8 cellular contexts compared by ENCODE assay signal in genomic region chr17:40647549-40648325, GRCh38. TPM values are rescaled to one million over a fixed set of nuclear protein-coding genes. Genes with fewer than 3 reads are reported as not detected.
A peak's percentile ranks its signal among the peaks of the same experiment; 100 is the strongest.
DNase-seq lines count a peak whose midpoint lies in the region; ATAC-seq, FAIRE-seq and TF ChIP-seq lines count a peak whose summit lies in the region.

SMARCE1 (minus strand) TSS chr17:40647818; CDS start chr17:40645802, 2,016 bp downstream.

- FAIRE-seq in D721Med (lab: Jason Lieb, UNC), result no peak

- H3K9me3 ChIP-seq in neuron (ENCODE audit: low read length) (no peaks in the 10 kb centered on the region), stomach smooth muscle (ENCODE audit: control insufficient read depth in 2 of 2, low read length in 2 of 2) (no peaks in the 10 kb centered on the region)

- peak within 1 kb of the TSS; percentile 99 to 100 for H3K9ac ChIP-seq in stomach smooth muscle (ENCODE audit: low read length in 2 of 2)

- peak within 1 kb of the TSS; percentile 100 for H3K27ac ChIP-seq in stomach smooth muscle (ENCODE audit: low read length)

- peak; percentile 53 for ATAC-seq in GM21717 (IDR thresholded peaks at IDR 0.05; ENCODE audit: unreplicated experiment)

- H3K4me3 ChIP-seq in neuron (ENCODE audit: low read length) (peak within 1 kb of the TSS; percentile 100), stomach smooth muscle (ENCODE audit: low read length in 2 of 2) (peak within 1 kb of the TSS; percentile 89 to 96)

- no peaks in the 10 kb centered on the region for H3K27me3 ChIP-seq in neuron (ENCODE audit: insufficient read depth, low read length)
- no peaks in the 10 kb centered on the region for H3K27me3 ChIP-seq in stomach smooth muscle (ENCODE audit: control insufficient read depth in 1 of 2, insufficient read depth in 2 of 2, low read length in 2 of 2)

- in situ Hi-C loops in SK-MEL-5 (cut with HindIII; ENCODE audit: low pct_unique_long_range_greater_than_20kb, low sequenced_read_pairs), result no loop called here

- peak; percentile 40 for DNase-seq in D721Med (ENCODE audit: insufficient read length, low spot score)
- peak; percentile 60 to 63 for DNase-seq in Kasumi-1 (lab: John Stamatoyannopoulos, UW)
- peak; percentile 61 for DNase-seq in SK-MEL-5 (ENCODE audit: low read depth, low spot score)
- peak; percentile 60 to 67 (median 64) for DNase-seq in activated naive CD4-positive, alpha-beta T cell (lab: John Stamatoyannopoulos, UW)
- peak; percentile 75 for DNase-seq in foreskin melanocyte

- H3K4me1 ChIP-seq in neuron (ENCODE audit: insufficient read depth, low read length) (peaks cover 27% of the 10 kb centered on the region), stomach smooth muscle (ENCODE audit: control insufficient read depth, insufficient read depth, low read length) (peaks cover 13% of the 10 kb centered on the region)

- no peak for TF ChIP-seq CTCF in D721Med (IDR thresholded peaks at IDR 0.05; ENCODE audit: insufficient read depth, missing control alignments)

- H3K36me3 ChIP-seq in neuron (ENCODE audit: insufficient read depth, low read length), result peaks cover 30% of the 10 kb centered on the region
- peaks cover 4 to 8% of the 10 kb centered on the region in 2 donors for H3K36me3 ChIP-seq in stomach smooth muscle (ENCODE audit: control insufficient read depth in 2 of 2, insufficient read depth in 2 of 2, low read length in 2 of 2)

- H2AFZ ChIP-seq in neuron (ENCODE audit: low read depth, low read length), result peak within 1 kb of the TSS; percentile 83

RNA-seq across cellular contexts. Expression of gene SMARCE1, which starts in this region (rescaled TPM):
- 84.5 and 85.2 TPM in 2 replicates for total RNA-seq in SK-MEL-5 (2014; rRNA removed; shearing (Covaris generic))
- polyA plus RNA-seq in SK-MEL-5 (2015; cell fraction: cytosol; rRNA removed), result 79.2 and 92.7 TPM in 2 replicates
- polyA plus RNA-seq in SK-MEL-5 (2015; cell fraction: nucleus; rRNA removed), result 114 and 121 TPM in 2 replicates

Comparison
In these comparisons a context has a peak if more than half of its experiments do, and no peak if none do; other contexts are left out.
1. Peak in every context shown above with its lines: DNase-seq, ATAC-seq, H3K4me3 ChIP-seq and H3K27ac ChIP-seq.